Comparison of ENCODE assay signal across 1 cellular context in genomic region chr20:31701591-31701990, GRCh38.
TF ChIP-seq lines count a peak whose summit lies in the region.

No MANE protein-coding gene starts in this region.

TF ChIP-seq in HepG2, 621 proteins besides CTCF, POLR2A, EP300 and RAD21:
- TF ChIP-seq, protein P1, sequence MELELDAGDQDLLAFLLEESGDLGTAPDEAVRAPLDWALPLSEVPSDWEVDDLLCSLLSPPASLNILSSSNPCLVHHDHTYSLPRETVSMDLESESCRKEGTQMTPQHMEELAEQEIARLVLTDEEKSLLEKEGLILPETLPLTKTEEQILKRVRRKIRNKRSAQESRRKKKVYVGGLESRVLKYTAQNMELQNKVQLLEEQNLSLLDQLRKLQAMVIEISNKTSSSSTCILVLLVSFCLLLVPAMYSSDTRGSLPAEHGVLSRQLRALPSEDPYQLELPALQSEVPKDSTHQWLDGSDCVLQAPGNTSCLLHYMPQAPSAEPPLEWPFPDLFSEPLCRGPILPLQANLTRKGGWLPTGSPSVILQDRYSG (CRISPR knock-in tag; IDR thresholded peaks at IDR 0.05): 0 out of 2 replicates have a peak, but pooled peaks have one; percentile 59
- TF ChIP-seq TSC22D2 (CRISPR knock-in tag; IDR thresholded peaks at IDR 0.05; ENCODE audit: borderline replicate concordance): no peak
- no peak for TF ChIP-seq MIXL1 (CRISPR knock-in tag; IDR thresholded peaks at IDR 0.05)
- TF ChIP-seq SIX1 (CRISPR knock-in tag; IDR thresholded peaks at IDR 0.05; ENCODE audit: borderline replicate concordance): no peak
- TF ChIP-seq FOXJ3 (CRISPR knock-in tag; IDR thresholded peaks at IDR 0.05; ENCODE audit: borderline replicate concordance): 0 out of 2 replicates have a peak, but pooled peaks have one; percentile 34
- TF ChIP-seq, protein P2, sequence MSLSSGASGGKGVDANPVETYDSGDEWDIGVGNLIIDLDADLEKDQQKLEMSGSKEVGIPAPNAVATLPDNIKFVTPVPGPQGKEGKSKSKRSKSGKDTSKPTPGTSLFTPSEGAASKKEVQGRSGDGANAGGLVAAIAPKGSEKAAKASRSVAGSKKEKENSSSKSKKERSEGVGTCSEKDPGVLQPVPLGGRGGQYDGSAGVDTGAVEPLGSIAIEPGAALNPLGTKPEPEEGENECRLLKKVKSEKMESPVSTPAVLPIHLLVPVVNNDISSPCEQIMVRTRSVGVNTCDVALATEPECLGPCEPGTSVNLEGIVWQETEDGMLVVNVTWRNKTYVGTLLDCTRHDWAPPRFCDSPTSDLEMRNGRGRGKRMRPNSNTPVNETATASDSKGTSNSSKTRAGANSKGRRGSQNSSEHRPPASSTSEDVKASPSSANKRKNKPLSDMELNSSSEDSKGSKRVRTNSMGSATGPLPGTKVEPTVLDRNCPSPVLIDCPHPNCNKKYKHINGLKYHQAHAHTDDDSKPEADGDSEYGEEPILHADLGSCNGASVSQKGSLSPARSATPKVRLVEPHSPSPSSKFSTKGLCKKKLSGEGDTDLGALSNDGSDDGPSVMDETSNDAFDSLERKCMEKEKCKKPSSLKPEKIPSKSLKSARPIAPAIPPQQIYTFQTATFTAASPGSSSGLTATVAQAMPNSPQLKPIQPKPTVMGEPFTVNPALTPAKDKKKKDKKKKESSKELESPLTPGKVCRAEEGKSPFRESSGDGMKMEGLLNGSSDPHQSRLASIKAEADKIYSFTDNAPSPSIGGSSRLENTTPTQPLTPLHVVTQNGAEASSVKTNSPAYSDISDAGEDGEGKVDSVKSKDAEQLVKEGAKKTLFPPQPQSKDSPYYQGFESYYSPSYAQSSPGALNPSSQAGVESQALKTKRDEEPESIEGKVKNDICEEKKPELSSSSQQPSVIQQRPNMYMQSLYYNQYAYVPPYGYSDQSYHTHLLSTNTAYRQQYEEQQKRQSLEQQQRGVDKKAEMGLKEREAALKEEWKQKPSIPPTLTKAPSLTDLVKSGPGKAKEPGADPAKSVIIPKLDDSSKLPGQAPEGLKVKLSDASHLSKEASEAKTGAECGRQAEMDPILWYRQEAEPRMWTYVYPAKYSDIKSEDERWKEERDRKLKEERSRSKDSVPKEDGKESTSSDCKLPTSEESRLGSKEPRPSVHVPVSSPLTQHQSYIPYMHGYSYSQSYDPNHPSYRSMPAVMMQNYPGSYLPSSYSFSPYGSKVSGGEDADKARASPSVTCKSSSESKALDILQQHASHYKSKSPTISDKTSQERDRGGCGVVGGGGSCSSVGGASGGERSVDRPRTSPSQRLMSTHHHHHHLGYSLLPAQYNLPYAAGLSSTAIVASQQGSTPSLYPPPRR (CRISPR knock-in tag; IDR thresholded peaks at IDR 0.05; ENCODE audit: borderline replicate concordance): no peak
- TF ChIP-seq SP140L (CRISPR knock-in tag; IDR thresholded peaks at IDR 0.05; ENCODE audit: borderline replicate concordance): 0 out of 2 replicates have a peak, but pooled peaks have one; percentile 11
- TF ChIP-seq ZFP82 (CRISPR knock-in tag; IDR thresholded peaks at IDR 0.05; ENCODE audit: borderline replicate concordance): 0 out of 2 replicates have a peak, but pooled peaks have one; percentile 52
- TF ChIP-seq, protein P3, sequence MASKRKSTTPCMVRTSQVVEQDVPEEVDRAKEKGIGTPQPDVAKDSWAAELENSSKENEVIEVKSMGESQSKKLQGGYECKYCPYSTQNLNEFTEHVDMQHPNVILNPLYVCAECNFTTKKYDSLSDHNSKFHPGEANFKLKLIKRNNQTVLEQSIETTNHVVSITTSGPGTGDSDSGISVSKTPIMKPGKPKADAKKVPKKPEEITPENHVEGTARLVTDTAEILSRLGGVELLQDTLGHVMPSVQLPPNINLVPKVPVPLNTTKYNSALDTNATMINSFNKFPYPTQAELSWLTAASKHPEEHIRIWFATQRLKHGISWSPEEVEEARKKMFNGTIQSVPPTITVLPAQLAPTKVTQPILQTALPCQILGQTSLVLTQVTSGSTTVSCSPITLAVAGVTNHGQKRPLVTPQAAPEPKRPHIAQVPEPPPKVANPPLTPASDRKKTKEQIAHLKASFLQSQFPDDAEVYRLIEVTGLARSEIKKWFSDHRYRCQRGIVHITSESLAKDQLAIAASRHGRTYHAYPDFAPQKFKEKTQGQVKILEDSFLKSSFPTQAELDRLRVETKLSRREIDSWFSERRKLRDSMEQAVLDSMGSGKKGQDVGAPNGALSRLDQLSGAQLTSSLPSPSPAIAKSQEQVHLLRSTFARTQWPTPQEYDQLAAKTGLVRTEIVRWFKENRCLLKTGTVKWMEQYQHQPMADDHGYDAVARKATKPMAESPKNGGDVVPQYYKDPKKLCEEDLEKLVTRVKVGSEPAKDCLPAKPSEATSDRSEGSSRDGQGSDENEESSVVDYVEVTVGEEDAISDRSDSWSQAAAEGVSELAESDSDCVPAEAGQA (IDR thresholded peaks at IDR 0.05; ENCODE audit: low read depth): no peak
- TF ChIP-seq, protein P3 (CRISPR knock-in tag; IDR thresholded peaks at IDR 0.05; ENCODE audit: borderline replicate concordance): 0 out of 2 replicates have a peak, but pooled peaks have one; percentile 57
- TF ChIP-seq ZNF816 (CRISPR knock-in tag; IDR thresholded peaks at IDR 0.05; ENCODE audit: borderline replicate concordance): peak; percentile 79; the same call in 1 of the 2 replicates
